In genomic region chr9:78025186-78025585, GRCh38 we compare ENCODE assay signal across 24 cellular contexts. TPM values are rescaled to one million over a fixed set of nuclear protein-coding genes. Genes with fewer than 3 reads are reported as not detected.
DNase-seq lines count a peak whose midpoint lies in the region; ATAC-seq, FAIRE-seq and TF ChIP-seq lines count a peak whose summit lies in the region.
"Had no signal": no experiment of that assay in that cellular context is flagged by ENCODE, and none has a peak within 500 bp of the region (broad histone marks: within the 10 kb centered on the region; RNA-seq: fewer than 3 reads in every experiment).

No MANE protein-coding gene starts in this region.

- intact Hi-C loops in CD14-positive monocyte (cut with micrococcal nuclease) (loop anchor here in 1 of 2 donors (10.0 kb wide), 1 partner anchor 180 kb away; no protein-coding TSS in a partner anchor), esophagus squamous epithelium (cut with DNase I) (no loop called here), pancreas (cut with DNase I) (loop anchor here in 1 of 3 donors (10.0 kb wide), 1 partner anchor 110 kb away; no protein-coding TSS in a partner anchor), ovary (cut with DNase I) (no loop called here)

- peaks cover 92% of the 10 kb centered on the region for H3K4me1 Mint-ChIP-seq in CD14-positive monocyte
- peaks cover 86% of the 10 kb centered on the region for H3K4me1 Mint-ChIP-seq in WTC11
- H3K4me1 Mint-ChIP-seq in activated T-cell treated with anti-CD3 and anti-CD28 coated beads, Interleukin-2, amount 50 U/mL, for 4 hours (ENCODE audit: low read depth): peaks cover 63% of the 10 kb centered on the region

- no peak for TF ChIP-seq EP300 in ovary (IDR thresholded peaks at IDR 0.05)

- DNase-seq in CD14-positive monocyte (ENCODE audit: low spot score) (no peak), WTC11 (ENCODE audit: low spot score) (no peak), esophagus squamous epithelium (lab: John Stamatoyannopoulos, UW) (no peak), pancreas (no peak), MG63 (no peak), ovary (no peak)
- no peak for DNase-seq in activated T-cell treated with anti-CD3 and anti-CD28 coated beads, Interleukin-2, amount 50 U/mL, for 4 hours
- DNase-seq: activated CD4-positive, alpha-beta memory T cell treated with anti-CD3 and anti-CD28 coated beads, Interleukin-2, amount 10 ng/mL, durations not matched to agents 7 days and 5 days; activated gamma-delta T cell; EL; heart right ventricle; left ventricle myocardium superior; NCI-H1694; NCI-H748 treated with DMSO at 0.1 percent for 48 hours; spleen; stimulated activated CD4-positive, alpha-beta T cell treated with anti-CD3 and anti-CD28 coated beads, Interleukin-4, amount 100 ng/mL, for 24 hours had no signal

- H3K27me3 ChIP-seq in esophagus squamous epithelium (no peaks in the 10 kb centered on the region), pancreas (no peaks in the 10 kb centered on the region), MG63 (no peaks in the 10 kb centered on the region), ovary (no peaks in the 10 kb centered on the region)
- H3K27me3 ChIP-seq: heart right ventricle, tibial nerve had no signal

- peak; percentile 29 for FAIRE-seq in pancreas (lab: Jason Lieb, UNC)

- H3K36me3 ChIP-seq in esophagus squamous epithelium (no peaks in the 10 kb centered on the region), pancreas (no peaks in the 10 kb centered on the region), MG63 (no peaks in the 10 kb centered on the region), ovary (no peaks in the 10 kb centered on the region)
- H3K36me3 ChIP-seq: heart right ventricle, spleen, tibial nerve had no signal

- POLR2A ChIA-PET in WTC11 (lab: Charles Lee): no interaction called here

- WGBS in esophagus squamous epithelium, 2 donors: 76 to 77% methylated on average over 7 of the region's 7 CpGs
- 57 to 64% methylated on average over 7 of the region's 7 CpGs for WGBS in pancreas, 2 donors
- WGBS in ovary, 3 donors: 65 to 74% (median 73%) methylated on average over 7 of the region's 7 CpGs

- H3K27ac Mint-ChIP-seq in CD14-positive monocyte (peak overlapping the region; percentile 25 to 89 (median 70)), WTC11 (peak overlapping the region; percentile 76)
- H3K27ac Mint-ChIP-seq: activated CD4-positive, alpha-beta memory T cell treated with anti-CD3 and anti-CD28 coated beads, Interleukin-2, amount 10 ng/mL, durations not matched to agents 7 days and 5 days; stimulated activated naive CD8-positive, alpha-beta T cell treated with anti-CD3 and anti-CD28 coated beads, Interleukin-15, Interleukin-2, amounts not matched to agents 100 ng/mL and 50 ng/mL, for 24 hours had no signal

- H3K27ac ChIP-seq in esophagus squamous epithelium (peak overlapping the region in 3 of 4 donors; percentile 37 to 54 (median 52)), pancreas (peak overlapping the region in 1 of 4 donors; percentile 19), ovary (no peak overlapping the region)
- H3K27ac ChIP-seq: coronary artery had no signal

- H3K4me1 ChIP-seq in esophagus squamous epithelium (peaks cover 4 to 91% (median 50%) of the 10 kb centered on the region in 3 donors), pancreas (peaks cover 10 to 52% (median 32%) of the 10 kb centered on the region in 3 donors), ovary (ENCODE audit: insufficient read depth) (peaks cover 17% of the 10 kb centered on the region)

- H3K9me3 ChIP-seq in esophagus squamous epithelium: no peaks in the 10 kb centered on the region
- no peaks in the 10 kb centered on the region for H3K9me3 ChIP-seq in pancreas
- no peaks in the 10 kb centered on the region for H3K9me3 ChIP-seq in MG63
- H3K9me3 ChIP-seq in ovary: no peaks in the 10 kb centered on the region
- H3K9me3 ChIP-seq: A549; BLaER1 treated with 17β-estradiol and CSF1 and Interleukin-3, amounts not matched to agents 10 nM and 100 nM; heart right ventricle; spleen; tibial nerve had no signal

- TF ChIP-seq CTCF in CD14-positive monocyte (IDR thresholded peaks at IDR 0.05) (no peak), WTC11 (IDR thresholded peaks at IDR 0.05) (no peak), esophagus squamous epithelium (IDR thresholded peaks at IDR 0.05) (no peak), pancreas (IDR thresholded peaks at IDR 0.05) (no peak), ovary (IDR thresholded peaks at IDR 0.05) (no peak)

- H3K4me3 ChIP-seq in esophagus squamous epithelium: no peak overlapping the region
- no peak overlapping the region for H3K4me3 ChIP-seq in pancreas
- H3K4me3 ChIP-seq in MG63: no peak overlapping the region
- H3K4me3 ChIP-seq in ovary: no peak overlapping the region
- H3K4me3 ChIP-seq: A549, coronary artery, heart right ventricle, spleen, tibial nerve had no signal

- H3K36me3 Mint-ChIP-seq in CD14-positive monocyte (peaks cover 2 to 5% of the 10 kb centered on the region in 2 donors), WTC11 (no peaks in the 10 kb centered on the region)
- peaks cover 5% of the 10 kb centered on the region for H3K36me3 Mint-ChIP-seq in activated T-cell treated with anti-CD3 and anti-CD28 coated beads, Interleukin-2, amount 50 U/mL, for 4 hours (ENCODE audit: insufficient read depth)

- CTCF ChIA-PET in WTC11 (lab: Charles Lee): interaction anchor here (1.6 to 2.7 kb wide), 2 partner anchors 10 to 48 kb away, joined by 6 to 13 read pairs; no protein-coding TSS in a partner anchor

- H3K27me3 Mint-ChIP-seq in CD14-positive monocyte (ENCODE audit: low read depth in 3 of 3) (no peaks in the 10 kb centered on the region), WTC11 (ENCODE audit: low read depth) (no peaks in the 10 kb centered on the region)
- no peaks in the 10 kb centered on the region for H3K27me3 Mint-ChIP-seq in activated T-cell treated with anti-CD3 and anti-CD28 coated beads, Interleukin-2, amount 50 U/mL, for 4 hours (ENCODE audit: low read depth)
- H3K27me3 Mint-ChIP-seq: activated CD4-positive, alpha-beta memory T cell treated with anti-CD3 and anti-CD28 coated beads, Interleukin-2, amount 10 ng/mL, durations not matched to agents 7 days and 5 days; stimulated activated naive CD8-positive, alpha-beta T cell treated with anti-CD3 and anti-CD28 coated beads, Interleukin-15, Interleukin-2, amounts not matched to agents 100 ng/mL and 50 ng/mL, for 24 hours had no signal

- H3K4me3 Mint-ChIP-seq in CD14-positive monocyte (peak overlapping the region in 1 of 2 donors; percentile 6), WTC11 (no peak overlapping the region)
- H3K4me3 Mint-ChIP-seq in activated T-cell treated with anti-CD3 and anti-CD28 coated beads, Interleukin-2, amount 50 U/mL, for 4 hours: no peak overlapping the region
- H3K4me3 Mint-ChIP-seq: activated CD4-positive, alpha-beta memory T cell treated with anti-CD3 and anti-CD28 coated beads, Interleukin-2, amount 10 ng/mL, durations not matched to agents 7 days and 5 days; stimulated activated naive CD8-positive, alpha-beta T cell treated with anti-CD3 and anti-CD28 coated beads, Interleukin-15, Interleukin-2, amounts not matched to agents 100 ng/mL and 50 ng/mL, for 24 hours had no signal

- TF ChIP-seq POLR2A in esophagus squamous epithelium (IDR thresholded peaks at IDR 0.05) (no peak), ovary (IDR thresholded peaks at IDR 0.05) (no peak)

- H3K9me3 Mint-ChIP-seq in CD14-positive monocyte (no peaks in the 10 kb centered on the region), WTC11 (no peaks in the 10 kb centered on the region)
- H3K9me3 Mint-ChIP-seq in activated T-cell treated with anti-CD3 and anti-CD28 coated beads, Interleukin-2, amount 50 U/mL, for 4 hours: no peaks in the 10 kb centered on the region
- H3K9me3 Mint-ChIP-seq: activated CD4-positive, alpha-beta memory T cell treated with anti-CD3 and anti-CD28 coated beads, Interleukin-2, amount 10 ng/mL, durations not matched to agents 7 days and 5 days; stimulated activated naive CD8-positive, alpha-beta T cell treated with anti-CD3 and anti-CD28 coated beads, Interleukin-15, Interleukin-2, amounts not matched to agents 100 ng/mL and 50 ng/mL, for 24 hours had no signal

- no peak for ATAC-seq in WTC11
- ATAC-seq in pancreas: no peak
- no peak for ATAC-seq in HG03469 (IDR thresholded peaks at IDR 0.05; ENCODE audit: unreplicated experiment)
- ATAC-seq in activated T-cell treated with anti-CD3 and anti-CD28 coated beads, Interleukin-2, amount 50 U/mL, for 4 hours: no peak
- ATAC-seq: A549, HCT116, heart right ventricle, left ventricle myocardium superior had no signal

TF ChIP-seq in WTC11, 78 proteins besides CTCF, POLR2A, EP300 and RAD21 (continues in another document):
- TF ChIP-seq NFATC4 (CRISPR knock-in tag; IDR thresholded peaks at IDR 0.05) (no peak), PREB (CRISPR knock-in tag; IDR thresholded peaks at IDR 0.05; ENCODE audit: borderline replicate concordance) (no peak), ZSCAN18 (CRISPR knock-in tag; IDR thresholded peaks at IDR 0.05) (no peak), SOX15 (CRISPR knock-in tag; IDR thresholded peaks at IDR 0.05) (no peak)

RNA-seq across cellular contexts. Expression of gene GNAQ, which starts 6.4 kb away (rescaled TPM):
- 1 to 10 TPM; 8.3 to 9.6 TPM for polyA plus RNA-seq in CD14-positive monocyte
- 48.6 to 55.5 TPM (median 50.4 TPM) in 3 replicates for total RNA-seq in WTC11 (2021)
- 10 to 100 TPM; 18.1 to 35.1 (median 24.0) TPM for total RNA-seq in esophagus squamous epithelium
- total RNA-seq in pancreas: 10 to 100 TPM; 17.1 to 33.8 (median 21.1) TPM
- 10 to 100 TPM in 1 of 2 donors, 1 to 10 TPM in 1; 6.7 to 12.5 TPM for polyA plus RNA-seq in pancreas
- total RNA-seq in activated T-cell treated with anti-CD3 and anti-CD28 coated beads, Interleukin-2, amount 50 U/mL, for 4 hours: 10 to 100 TPM; 18.2 to 20.1 (median 18.9) TPM
- 13.2 and 20.2 TPM in 2 replicates for total RNA-seq in MG63 (2014; rRNA removed; shearing (Covaris generic); ENCODE audit: low replicate concordance)
- 10 to 100 TPM; 33.5 to 72.2 (median 54.0) TPM for total RNA-seq in ovary
- polyA plus RNA-seq in ovary: 10 to 100 TPM; 22.0 to 48.5 TPM
- total RNA-seq: OCI-LY7 had no signal

Comparison
In these comparisons a context has a peak if more than half of its experiments do, and no peak if none do; other contexts are left out.
1. H3K27ac ChIP-seq: peak in esophagus squamous epithelium (3 of 4); none in ovary (0 of 2).